ENCODE assay signal across 16 cellular contexts in genomic region chr9:675697-676370, GRCh38.
"Had no signal": no experiment of that assay in that cellular context is flagged by ENCODE, and none has a peak within 500 bp of the region (broad histone marks: within the 10 kb centered on the region; RNA-seq: fewer than 3 reads in every experiment).

No MANE protein-coding gene starts in this region.

- H3K36me3 ChIP-seq: brain microvascular endothelial cell, gastrocnemius medialis, transverse colon had no signal

- H3K4me3 ChIP-seq: gastrocnemius medialis, heart right ventricle, transverse colon had no signal

- H3K27ac Mint-ChIP-seq: activated B cell treated with CpG ODN at 0.5 μM for 24 hours; activated CD8-positive, alpha-beta T cell treated with anti-CD3 and anti-CD28 coated beads for 36 hours; T-helper 17 cell had no signal

- ATAC-seq: activated CD8-positive, alpha-beta T cell treated with anti-CD3 and anti-CD28 coated beads for 36 hours; activated naive CD4-positive, alpha-beta T cell treated with anti-CD3 and anti-CD28 coated beads, Interleukin-2, amount 50 U/mL, for 72 hours; activated T-cell treated with anti-CD3 and anti-CD28 coated beads, Interleukin-2, amount 50 U/mL, for 4 hours; gastrocnemius medialis; heart right ventricle; naive thymus-derived CD8-positive, alpha-beta T cell; T-helper 17 cell had no signal

- H3K4me3 Mint-ChIP-seq: activated B cell treated with CpG ODN at 0.5 μM for 24 hours; activated CD8-positive, alpha-beta T cell treated with anti-CD3 and anti-CD28 coated beads for 36 hours; activated T-cell treated with anti-CD3 and anti-CD28 coated beads, Interleukin-2, amount 50 U/mL, for 4 hours; T-helper 17 cell had no signal

- H3K9me3 Mint-ChIP-seq: activated B cell treated with CpG ODN at 0.5 μM for 24 hours; activated CD8-positive, alpha-beta T cell treated with anti-CD3 and anti-CD28 coated beads for 36 hours; activated naive CD4-positive, alpha-beta T cell treated with anti-CD3 and anti-CD28 coated beads, Interleukin-2, amount 50 U/mL, for 72 hours; activated T-cell treated with anti-CD3 and anti-CD28 coated beads, Interleukin-2, amount 50 U/mL, for 4 hours had no signal

- H3K9me3 ChIP-seq: gastrocnemius medialis, heart right ventricle, transverse colon had no signal

- H3K27me3 Mint-ChIP-seq: activated B cell treated with CpG ODN at 0.5 μM for 24 hours; naive thymus-derived CD8-positive, alpha-beta T cell had no signal

- H3K36me3 Mint-ChIP-seq: activated naive CD4-positive, alpha-beta T cell treated with anti-CD3 and anti-CD28 coated beads, Interleukin-2, amount 50 U/mL, for 72 hours had no signal

- H3K27ac ChIP-seq: brain microvascular endothelial cell, gastrocnemius medialis had no signal

- H3K27me3 ChIP-seq: brain microvascular endothelial cell, gastrocnemius medialis, heart right ventricle, transverse colon had no signal

- DNase-seq: activated B cell treated with CpG ODN at 0.5 μM for 24 hours; activated CD4-positive, alpha-beta T cell treated with anti-CD3 and anti-CD28 coated beads for 48 hours; activated CD8-positive, alpha-beta T cell treated with anti-CD3 and anti-CD28 coated beads for 36 hours; activated effector memory CD4-positive, alpha-beta T cell treated with Interleukin-2 at 50 U/mL for 16 hours; activated T-cell treated with anti-CD3 and anti-CD28 coated beads, Interleukin-2, amount 50 U/mL, for 4 hours; brain microvascular endothelial cell; gastrocnemius medialis; heart right ventricle; naive thymus-derived CD8-positive, alpha-beta T cell; retina; stimulated activated CD4-positive, alpha-beta T cell treated with anti-CD3 and anti-CD28 coated beads, Interleukin-4, amount 100 ng/mL, for 4 hours; stimulated activated CD8-positive, alpha-beta memory T cell treated with anti-CD3 and anti-CD28 coated beads, Interleukin-4, amount 100 ng/mL, for 48 hours; stimulated activated naive CD4-positive, alpha-beta T cell treated with Interleukin-2 at 50 U/mL for 16 hours; T-helper 17 cell; transverse colon had no signal
